8 cellular contexts compared by ENCODE assay signal in genomic region chr19:53423684-53424083, GRCh38. TPM values are rescaled to one million over a fixed set of nuclear protein-coding genes. Genes with fewer than 3 reads are reported as not detected.
DNase-seq lines count a peak whose midpoint lies in the region; ATAC-seq and TF ChIP-seq lines count a peak whose summit lies in the region.
"Not testable (repeated sequence)": the region's sequence is repeated elsewhere in the genome, so short reads cannot be mapped to it uniquely, and the experiment has no call there.

No MANE protein-coding gene starts in this region.

- not testable (repeated sequence) for H3K36me3 ChIP-seq in IMR-90 (ENCODE audit: control insufficient read depth, insufficient read depth, low read length); WERI-Rb-1; endodermal cell (ENCODE audit: control insufficient read depth, insufficient read depth, low read length); left ventricle myocardium inferior

- not testable (repeated sequence) for H4K8ac ChIP-seq in IMR-90 (ENCODE audit: low read depth in 2 of 2, low read length in 2 of 2)

- not testable (repeated sequence) for H3K18ac ChIP-seq in IMR-90 (ENCODE audit: low read depth, low read length)

- TF ChIP-seq RAD21 in IMR-90 (IDR thresholded peaks at IDR 0.05; ENCODE audit: low read length): not testable (repeated sequence)

- H3K9me1 ChIP-seq in IMR-90 (ENCODE audit: insufficient read depth, low read length): not testable (repeated sequence)

- not testable (repeated sequence) for H3K4me3 ChIP-seq in IMR-90 (ENCODE audit: insufficient read depth, low read depth, low read length); WERI-Rb-1 (ENCODE audit: low read depth, low read length); left ventricle myocardium inferior
- H3K4me3 ChIP-seq in endodermal cell (ENCODE audit: low read length): peak overlapping the region; percentile 58

- intact Hi-C loops in IMR-90 (cut with micrococcal nuclease): loop anchor here (10.0 kb wide), 1 partner anchor 229 kb away; the partner anchor contains the start of gene ZNF665
- intact Hi-C loops in left ventricle myocardium inferior (cut with micrococcal nuclease): not testable (repeated sequence)

- not testable (repeated sequence) for H3K56ac ChIP-seq in IMR-90 (ENCODE audit: extremely low read depth, insufficient read depth, low read length)

- POLR2A ChIA-PET in IMR-90 (lab: Charles Lee; ENCODE audit: unreplicated experiment): not testable (repeated sequence)

- H3K4ac ChIP-seq in IMR-90 (ENCODE audit: low read depth, low read length): not testable (repeated sequence)

- peak; percentile 23 for DNase-seq in DMS 273 (lab: John Stamatoyannopoulos, UW; ENCODE audit: unreplicated experiment)
- peak; percentile 16 for DNase-seq in IMR-90
- DNase-seq in NCI-H526 treated with DMSO at 0.1 percent for 48 hours (lab: John Stamatoyannopoulos, UW): peak; percentile 49
- peak; percentile 67 for DNase-seq in WERI-Rb-1
- DNase-seq in endodermal cell: peak; percentile 55
- DNase-seq in left ventricle myocardium inferior; type B pancreatic cell (ENCODE audit: extremely low spot score, unreplicated experiment): not testable (repeated sequence)
- DNase-seq in lung microvascular endothelial cell (ENCODE audit: low read depth in 2 of 2): peak; percentile 22 to 47

- not testable (repeated sequence) for TF ChIP-seq CTCF in IMR-90 (conservative IDR thresholded peaks at IDR 0.05; ENCODE audit: low read depth, low read length); WERI-Rb-1 (IDR thresholded peaks at IDR 0.05; ENCODE audit: low read depth, low read length)
- TF ChIP-seq CTCF in endodermal cell (conservative IDR thresholded peaks at IDR 0.05): peak; percentile 61
- TF ChIP-seq CTCF in left ventricle myocardium inferior (IDR thresholded peaks at IDR 0.05; ENCODE audit: borderline replicate concordance): peak; percentile 24
- peak; percentile 47 for TF ChIP-seq CTCF in type B pancreatic cell (conservative IDR thresholded peaks at IDR 0.05)

- H2AFZ ChIP-seq in IMR-90 (replicated peaks; ENCODE audit: low read length, poor library complexity): not testable (repeated sequence)

- dilution Hi-C loops in IMR-90 (cut with HindIII; ENCODE audit: low sequenced_read_pairs, unreplicated experiment): not testable (repeated sequence)

- not testable (repeated sequence) for H3K9me3 ChIP-seq in IMR-90 (ENCODE audit: control insufficient read depth, insufficient read depth, low read length); WERI-Rb-1 (ENCODE audit: severe bottlenecking); endodermal cell (ENCODE audit: control insufficient read depth, low read length); left ventricle myocardium inferior (replicated peaks)

- H3K27me3 ChIP-seq in IMR-90 (ENCODE audit: control insufficient read depth, insufficient read depth, low read length); WERI-Rb-1 (ENCODE audit: insufficient read depth, low read depth, severe bottlenecking); endodermal cell (ENCODE audit: control insufficient read depth, insufficient read depth, low read length, poor library complexity, severe bottlenecking); left ventricle myocardium inferior (ENCODE audit: low read depth): not testable (repeated sequence)

- H3K14ac ChIP-seq in IMR-90 (replicated peaks; ENCODE audit: low read depth, low read length): not testable (repeated sequence)

- H3K9ac ChIP-seq in IMR-90 (ENCODE audit: low read depth, low read length); endodermal cell (ENCODE audit: extremely low read depth, low read length, poor library complexity, severe bottlenecking): not testable (repeated sequence)

- no CpG with 5 or more reads among the region's 9 CpGs for WGBS in IMR-90 (ENCODE audit: extremely low coverage in 2 of 2, insufficient read length in 1 of 2), 2 experiments
- WGBS in endodermal cell (ENCODE audit: insufficient coverage in 1 of 2, insufficient read length in 1 of 2), 2 experiments: 92% methylated on average over 6 of the region's 9 CpGs; no CpG with 5 or more reads in 1 of the 2 experiments

- H2BK120ac ChIP-seq in IMR-90 (ENCODE audit: low read depth, low read length): not testable (repeated sequence)

- H3K9me3 Mint-ChIP-seq in endodermal cell, type B pancreatic cell: not testable (repeated sequence)

- H3K4me1 Mint-ChIP-seq in endodermal cell: peaks cover 40% of the 10 kb centered on the region
- peaks cover 12% of the 10 kb centered on the region for H3K4me1 Mint-ChIP-seq in type B pancreatic cell (ENCODE audit: unreplicated experiment)

- H2BK15ac ChIP-seq in IMR-90 (ENCODE audit: low read depth, low read length): not testable (repeated sequence)

- TF ChIP-seq POLR2A in IMR-90 (IDR thresholded peaks at IDR 0.05; ENCODE audit: low read depth, low read length): not testable (repeated sequence)

- not testable (repeated sequence) for H3K79me1 ChIP-seq in IMR-90 (ENCODE audit: low read depth in 1 of 2, low read length in 2 of 2)

- not testable (repeated sequence) for H3K27me3 Mint-ChIP-seq in endodermal cell (ENCODE audit: insufficient read depth); type B pancreatic cell

- peak; percentile 90 for ATAC-seq in IMR-90 (ENCODE audit: low read depth)

- not testable (repeated sequence) for H2AK5ac ChIP-seq in IMR-90 (ENCODE audit: low read depth, low read length)

- CTCF ChIA-PET in IMR-90 (lab: Yijun Ruan, JAX): not testable (repeated sequence)

- H4K91ac ChIP-seq in IMR-90 (ENCODE audit: insufficient read depth, low read depth, low read length): not testable (repeated sequence)

- in situ Hi-C loops in IMR-90 (cut with MboI; ENCODE audit: low sequenced_read_pairs): not testable (repeated sequence)

- BruUV-seq in IMR-90 (replicated peaks; lab: Mats Ljungman, UMichigan): not testable (repeated sequence)

- not testable (repeated sequence) for H3K4me1 ChIP-seq in IMR-90 (ENCODE audit: control insufficient read depth, insufficient read depth, low read length); endodermal cell (ENCODE audit: control insufficient read depth, insufficient read depth, low read length); left ventricle myocardium inferior

- not testable (repeated sequence) for H4K5ac ChIP-seq in IMR-90 (ENCODE audit: low read depth, low read length)

- H4K20me1 ChIP-seq in IMR-90 (ENCODE audit: insufficient read depth, low read length): not testable (repeated sequence)

- H3K36me3 Mint-ChIP-seq in endodermal cell (ENCODE audit: low read depth): peaks cover 13% of the 10 kb centered on the region
- not testable (repeated sequence) for H3K36me3 Mint-ChIP-seq in type B pancreatic cell

- H3K4me2 ChIP-seq in IMR-90 (ENCODE audit: low read depth, low read length): not testable (repeated sequence)

- H3K27ac ChIP-seq in IMR-90 (ENCODE audit: insufficient read depth, low read length); WERI-Rb-1; endodermal cell (ENCODE audit: low read depth, low read length); left ventricle myocardium inferior (replicated peaks): not testable (repeated sequence)

- H2BK5ac ChIP-seq in IMR-90 (ENCODE audit: low read depth, low read length, poor library complexity, severe bottlenecking): not testable (repeated sequence)

- not testable (repeated sequence) for H3K27ac Mint-ChIP-seq in endodermal cell, type B pancreatic cell

- H2BK20ac ChIP-seq in IMR-90 (ENCODE audit: low read depth, low read length): not testable (repeated sequence)

- H3K4me3 Mint-ChIP-seq in endodermal cell: peak overlapping the region; percentile 42
- H3K4me3 Mint-ChIP-seq in type B pancreatic cell: not testable (repeated sequence)

- H2AK9ac ChIP-seq in IMR-90 (replicated peaks; ENCODE audit: low read depth, low read length, poor library complexity): not testable (repeated sequence)

- H3K23ac ChIP-seq in IMR-90 (ENCODE audit: low read depth, low read length): not testable (repeated sequence)

RNA-seq across cellular contexts. Expression of gene ZNF761, which starts 8.1 kb away (rescaled TPM):
- total RNA-seq in IMR-90 (2012; rRNA removed) (21.9 and 26.1 TPM in 2 replicates), endodermal cell (10 to 100 TPM; 52.3 to 63.8 TPM), left ventricle myocardium inferior (3.3 TPM), lung microvascular endothelial cell (5.7 and 9.3 TPM in 2 replicates), type B pancreatic cell (ENCODE audit: low replicate concordance) (15.3 and 18.0 TPM in 2 replicates)
- polyA plus RNA-seq in IMR-90 (2012; rRNA removed): 6.1 and 7.9 TPM in 2 replicates
- 2.6 and 3.3 TPM in 2 replicates for polyA plus RNA-seq in IMR-90 (2012; cell fraction: cytosol; rRNA removed)
- polyA plus RNA-seq in IMR-90 (2012; cell fraction: nucleus; rRNA removed; ENCODE audit: low replicate concordance): 3.1 and 14.1 TPM in 2 replicates
- polyA plus RNA-seq in endodermal cell (2013, experiment 1 of 2): 17.2 TPM
- polyA plus RNA-seq in endodermal cell (2013, experiment 2 of 2): 17.8 TPM

RNA-seq across cellular contexts. Expression of gene ZNF765, which starts 28.7 kb away (rescaled TPM):
- 18.1 and 19.2 TPM in 2 replicates for total RNA-seq in IMR-90 (2012; rRNA removed)
- polyA plus RNA-seq in IMR-90 (2012; rRNA removed): 1.5 and 2.3 TPM in 2 replicates
- polyA plus RNA-seq in IMR-90 (2012; cell fraction: cytosol; rRNA removed): 0.47 and 0.76 TPM in 2 replicates
- polyA plus RNA-seq in IMR-90 (2012; cell fraction: nucleus; rRNA removed; ENCODE audit: low replicate concordance): 4.7 and 5.9 TPM in 2 replicates
- total RNA-seq in endodermal cell: 10 to 100 TPM; 30.1 to 35.9 TPM
- 9.0 TPM for polyA plus RNA-seq in endodermal cell (2013, experiment 1 of 2)
- polyA plus RNA-seq in endodermal cell (2013, experiment 2 of 2): 10.7 TPM
- 4.0 TPM for total RNA-seq in left ventricle myocardium inferior
- 8.1 and 13.1 TPM in 2 replicates for total RNA-seq in lung microvascular endothelial cell
- total RNA-seq in type B pancreatic cell (ENCODE audit: low replicate concordance): 14.5 and 20.0 TPM in 2 replicates

RNA-seq across cellular contexts. Expression of gene ZNF813, which starts 43.8 kb away (rescaled TPM):
- total RNA-seq in IMR-90 (2012; rRNA removed): 3.4 and 6.1 TPM in 2 replicates
- polyA plus RNA-seq in IMR-90 (2012; rRNA removed): 0.40 and 0.82 TPM in 2 replicates
- 0.13 and 0.23 TPM in 2 replicates for polyA plus RNA-seq in IMR-90 (2012; cell fraction: cytosol; rRNA removed)
- 0.08 and 0.45 TPM in 2 replicates for polyA plus RNA-seq in IMR-90 (2012; cell fraction: nucleus; rRNA removed; ENCODE audit: low replicate concordance)
- total RNA-seq in endodermal cell: 10 to 100 TPM; 38.7 to 58.5 TPM
- 15.1 TPM for polyA plus RNA-seq in endodermal cell (2013, experiment 1 of 2)
- 13.5 TPM for polyA plus RNA-seq in endodermal cell (2013, experiment 2 of 2)
- 1.8 TPM for total RNA-seq in left ventricle myocardium inferior
- total RNA-seq in lung microvascular endothelial cell: 2.8 and 4.4 TPM in 2 replicates
- 7.6 and 10.6 TPM in 2 replicates for total RNA-seq in type B pancreatic cell (ENCODE audit: low replicate concordance)

RNA-seq across cellular contexts. Expression of gene ZNF525, which starts 58.2 kb away (rescaled TPM):
- total RNA-seq in IMR-90 (2012; rRNA removed): 4.5 and 6.7 TPM in 2 replicates
- polyA plus RNA-seq in IMR-90 (2012; rRNA removed): 1.3 and 1.4 TPM in 2 replicates
- polyA plus RNA-seq in IMR-90 (2012; cell fraction: cytosol; rRNA removed): 0.13 and 0.32 TPM in 2 replicates
- 0.23 and 4.6 TPM in 2 replicates for polyA plus RNA-seq in IMR-90 (2012; cell fraction: nucleus; rRNA removed; ENCODE audit: low replicate concordance)
- 10 to 100 TPM; 42.2 to 48.8 TPM for total RNA-seq in endodermal cell
- 7.9 TPM for polyA plus RNA-seq in endodermal cell (2013, experiment 1 of 2)
- 6.6 TPM for polyA plus RNA-seq in endodermal cell (2013, experiment 2 of 2)
- total RNA-seq in left ventricle myocardium inferior: 4.3 TPM
- total RNA-seq in lung microvascular endothelial cell: 3.3 and 9.7 TPM in 2 replicates
- 19.7 and 31.3 TPM in 2 replicates for total RNA-seq in type B pancreatic cell (ENCODE audit: low replicate concordance)
